ENCODE assay signal across 10 cellular contexts in genomic region chr12:24378548-24379011, GRCh38.
DNase-seq lines count a peak whose midpoint lies in the region; ATAC-seq, FAIRE-seq and TF ChIP-seq lines count a peak whose summit lies in the region.
"Had no signal": no experiment of that assay in that cellular context is flagged by ENCODE, and none has a peak within 500 bp of the region (broad histone marks: within the 10 kb centered on the region; RNA-seq: fewer than 3 reads in every experiment).

No MANE protein-coding gene starts in this region.

- POLR2A ChIA-PET in GM10248 (lab: Yijun Ruan, JAX): no interaction called here

- H3K9me3 ChIP-seq in colonic mucosa: no peaks in the 10 kb centered on the region

- DNase-seq in NCI-H2081 (lab: John Stamatoyannopoulos, UW) (peak; percentile 25 to 74), NCI-H2081 treated with DMSO at 0.1 percent for 48 hours (lab: John Stamatoyannopoulos, UW) (no peak), colonic mucosa (peak; percentile 26), urothelium cell line (ENCODE audit: low spot score) (no peak), SIG-M5 (lab: John Stamatoyannopoulos, UW) (no peak), GM10248 (ENCODE audit: extremely low spot score) (no peak)
- DNase-seq: ACHN had no signal

- H3K36me3 ChIP-seq in colonic mucosa: no peaks in the 10 kb centered on the region
- H3K36me3 ChIP-seq: cardiac muscle cell had no signal

- no peaks in the 10 kb centered on the region for H3K27me3 ChIP-seq in colonic mucosa
- H3K27me3 ChIP-seq: cardiac muscle cell had no signal

- TF ChIP-seq CTCF in colonic mucosa (IDR thresholded peaks at IDR 0.05): no peak
- TF ChIP-seq CTCF in GM10248 (IDR thresholded peaks at IDR 0.05; ENCODE audit: control extremely low read depth, extremely low read depth, low read depth, missing control alignments): no peak

- H3K4me3 ChIP-seq in colonic mucosa: no peak overlapping the region
- H3K4me3 ChIP-seq: cardiac muscle cell had no signal

- CTCF ChIA-PET in GM10248 (lab: Yijun Ruan, JAX): interaction anchor here (0.9 to 1.5 kb wide), 3 partner anchors 10 to 16 kb away, joined by 3 to 5 read pairs (median 4); no protein-coding TSS in a partner anchor

- peak; percentile 80 for FAIRE-seq in urothelium cell line (lab: Jason Lieb, UNC)

- H3K27ac ChIP-seq in colonic mucosa: no peak overlapping the region
- H3K27ac ChIP-seq: cardiac muscle cell had no signal

- ATAC-seq in HG03520 (IDR thresholded peaks at IDR 0.05; ENCODE audit: unreplicated experiment) (peak; percentile 26), GM18873 (IDR thresholded peaks at IDR 0.05; ENCODE audit: low FRiP score, unreplicated experiment) (no peak)

- intact Hi-C loops in colonic mucosa (cut with DNase I): no loop called here

- H3K4me1 ChIP-seq in colonic mucosa: no peaks in the 10 kb centered on the region

- H3K9ac ChIP-seq in colonic mucosa (ENCODE audit: low read depth in 2 of 2, low read length in 2 of 2): no peak overlapping the region

Comparison
In these comparisons a context has a peak if more than half of its experiments do, and no peak if none do; other contexts are left out.
1. DNase-seq: peak in NCI-H2081 (2 of 2) and colonic mucosa (single experiment); none in NCI-H2081 treated with DMSO at 0.1 percent for 48 hours (single experiment), urothelium cell line (single experiment), SIG-M5 (single experiment) and GM10248 (single experiment).